8 cellular contexts compared by ENCODE assay signal in genomic region chr14:50362791-50363733, GRCh38.
A peak's percentile ranks its signal among the peaks of the same experiment; 100 is the strongest.
DNase-seq lines count a peak whose midpoint lies in the region; ATAC-seq lines count a peak whose summit lies in the region.

No MANE protein-coding gene starts in this region.

- ATAC-seq in GM18870 (IDR thresholded peaks at IDR 0.05; ENCODE audit: unreplicated experiment) (peak; percentile 11), HG02885 (IDR thresholded peaks at IDR 0.05; ENCODE audit: poor library complexity, unreplicated experiment) (peak; percentile 40)
- ATAC-seq in stimulated activated naive CD8-positive, alpha-beta T cell treated with anti-CD3 and anti-CD28 coated beads, Interleukin-15, Interleukin-2, amounts not matched to agents 100 U/mL and 50 U/mL, for 24 hours, result peak; percentile 26

- DNase-seq in UCSD-AML1 (lab: John Stamatoyannopoulos, UW; ENCODE audit: unreplicated experiment) (peak; percentile 43), fibroblast of peridontal ligament (ENCODE audit: extremely low read depth) (peak; percentile 42), AML-193 (lab: John Stamatoyannopoulos, UW) (no peak), NCI-H774 (lab: John Stamatoyannopoulos, UW) (no peak), NCI-H1694 treated with DMSO at 0.1 percent for 48 hours (lab: John Stamatoyannopoulos, UW) (no peak)
- DNase-seq in stimulated activated naive CD8-positive, alpha-beta T cell treated with anti-CD3 and anti-CD28 coated beads, Interleukin-15, Interleukin-2, amounts not matched to agents 100 U/mL and 50 U/mL, for 24 hours, result peak; percentile 39

Comparison
In these comparisons a context has a peak if more than half of its experiments do, and no peak if none do; other contexts are left out.
1. DNase-seq: peak in UCSD-AML1 (single experiment), fibroblast of peridontal ligament (single experiment) and stimulated activated naive CD8-positive, alpha-beta T cell treated with anti-CD3 and anti-CD28 coated beads, Interleukin-15, Interleukin-2, amounts not matched to agents 100 U/mL and 50 U/mL, for 24 hours (single experiment); none in AML-193 (0 of 2), NCI-H774 (single experiment) and NCI-H1694 treated with DMSO at 0.1 percent for 48 hours (single experiment).
2. Peak in every context shown above with its lines, with median percentiles within 50 percentile points of each other: ATAC-seq.